In the genomic region with DNA sequence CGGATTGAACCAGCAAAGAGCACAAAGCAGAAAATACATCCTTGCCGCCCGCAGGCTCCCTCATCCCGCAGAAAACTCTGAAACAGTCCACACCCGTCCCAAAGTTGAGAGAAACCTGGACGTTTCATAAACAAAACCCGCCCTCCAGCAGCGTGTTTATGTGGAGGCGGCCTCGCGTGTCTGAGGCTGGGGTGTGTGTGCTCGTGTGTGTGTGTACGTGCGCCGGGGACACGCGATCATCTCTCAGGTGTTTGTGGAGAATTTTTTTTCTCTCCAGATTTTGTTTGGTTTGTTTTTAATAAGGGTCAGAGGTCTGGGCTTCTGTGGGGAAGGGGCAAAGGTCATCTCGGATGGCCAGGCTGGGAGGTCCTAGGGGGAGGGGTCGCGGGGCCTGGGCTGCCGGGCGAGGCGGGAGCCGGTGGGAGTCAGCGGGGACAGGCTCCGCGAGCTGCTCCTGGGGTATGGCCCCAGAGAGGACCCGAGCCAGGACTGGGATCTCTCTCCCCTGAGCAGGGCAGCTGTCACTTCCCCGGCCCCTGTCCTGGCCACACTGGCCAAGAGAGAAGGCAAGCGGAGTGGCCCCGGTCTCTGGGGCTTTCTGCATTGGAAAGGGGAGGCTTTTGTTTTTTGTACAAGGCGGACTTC, we compare ENCODE assay signal across 1 cellular context.
TF ChIP-seq lines count a peak whose summit lies in the region.

No MANE protein-coding gene starts in this region.

TF ChIP-seq in HepG2, 621 proteins besides CTCF, POLR2A, EP300 and RAD21 (continued from another document and continues in another):
- TF ChIP-seq, protein P1, sequence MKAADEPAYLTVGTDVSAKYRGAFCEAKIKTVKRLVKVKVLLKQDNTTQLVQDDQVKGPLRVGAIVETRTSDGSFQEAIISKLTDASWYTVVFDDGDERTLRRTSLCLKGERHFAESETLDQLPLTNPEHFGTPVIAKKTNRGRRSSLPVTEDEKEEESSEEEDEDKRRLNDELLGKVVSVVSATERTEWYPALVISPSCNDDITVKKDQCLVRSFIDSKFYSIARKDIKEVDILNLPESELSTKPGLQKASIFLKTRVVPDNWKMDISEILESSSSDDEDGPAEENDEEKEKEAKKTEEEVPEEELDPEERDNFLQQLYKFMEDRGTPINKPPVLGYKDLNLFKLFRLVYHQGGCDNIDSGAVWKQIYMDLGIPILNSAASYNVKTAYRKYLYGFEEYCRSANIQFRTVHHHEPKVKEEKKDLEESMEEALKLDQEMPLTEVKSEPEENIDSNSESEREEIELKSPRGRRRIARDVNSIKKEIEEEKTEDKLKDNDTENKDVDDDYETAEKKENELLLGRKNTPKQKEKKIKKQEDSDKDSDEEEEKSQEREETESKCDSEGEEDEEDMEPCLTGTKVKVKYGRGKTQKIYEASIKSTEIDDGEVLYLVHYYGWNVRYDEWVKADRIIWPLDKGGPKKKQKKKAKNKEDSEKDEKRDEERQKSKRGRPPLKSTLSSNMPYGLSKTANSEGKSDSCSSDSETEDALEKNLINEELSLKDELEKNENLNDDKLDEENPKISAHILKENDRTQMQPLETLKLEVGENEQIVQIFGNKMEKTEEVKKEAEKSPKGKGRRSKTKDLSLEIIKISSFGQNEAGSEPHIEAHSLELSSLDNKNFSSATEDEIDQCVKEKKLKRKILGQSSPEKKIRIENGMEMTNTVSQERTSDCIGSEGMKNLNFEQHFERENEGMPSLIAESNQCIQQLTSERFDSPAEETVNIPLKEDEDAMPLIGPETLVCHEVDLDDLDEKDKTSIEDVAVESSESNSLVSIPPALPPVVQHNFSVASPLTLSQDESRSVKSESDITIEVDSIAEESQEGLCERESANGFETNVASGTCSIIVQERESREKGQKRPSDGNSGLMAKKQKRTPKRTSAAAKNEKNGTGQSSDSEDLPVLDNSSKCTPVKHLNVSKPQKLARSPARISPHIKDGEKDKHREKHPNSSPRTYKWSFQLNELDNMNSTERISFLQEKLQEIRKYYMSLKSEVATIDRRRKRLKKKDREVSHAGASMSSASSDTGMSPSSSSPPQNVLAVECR (CRISPR knock-in tag; IDR thresholded peaks at IDR 0.05; ENCODE audit: borderline replicate concordance) = peak; percentile 50; the same call in 1 of the 2 replicates
- TF ChIP-seq, protein P2, sequence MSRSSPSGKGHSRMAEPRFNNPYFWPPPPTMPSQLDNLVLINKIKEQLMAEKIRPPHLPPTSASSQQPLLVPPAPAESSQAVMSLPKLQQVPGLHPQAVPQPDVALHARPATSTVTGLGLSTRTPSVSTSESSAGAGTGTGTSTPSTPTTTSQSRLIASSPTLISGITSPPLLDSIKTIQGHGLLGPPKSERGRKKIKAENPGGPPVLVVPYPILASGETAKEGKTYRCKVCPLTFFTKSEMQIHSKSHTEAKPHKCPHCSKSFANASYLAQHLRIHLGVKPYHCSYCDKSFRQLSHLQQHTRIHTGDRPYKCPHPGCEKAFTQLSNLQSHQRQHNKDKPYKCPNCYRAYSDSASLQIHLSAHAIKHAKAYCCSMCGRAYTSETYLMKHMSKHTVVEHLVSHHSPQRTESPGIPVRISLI (CRISPR knock-in tag; IDR thresholded peaks at IDR 0.05; ENCODE audit: borderline replicate concordance) = peak; percentile 95
- TF ChIP-seq ELF1 (CRISPR knock-in tag; IDR thresholded peaks at IDR 0.05) (no peak), ZNF746 (CRISPR knock-in tag; IDR thresholded peaks at IDR 0.05) (peak; percentile 89), MTA1 (CRISPR knock-in tag; IDR thresholded peaks at IDR 0.05; ENCODE audit: borderline replicate concordance) (peak; percentile 94), FOSL1 (CRISPR knock-in tag; IDR thresholded peaks at IDR 0.05; ENCODE audit: borderline replicate concordance) (no peak), ZNF816 (CRISPR knock-in tag; IDR thresholded peaks at IDR 0.05; ENCODE audit: borderline replicate concordance) (peak; percentile 93; the same call in 1 of the 2 replicates), SPEN (CRISPR knock-in tag; IDR thresholded peaks at IDR 0.05; ENCODE audit: low read depth) (peak; percentile 61; the same call in 1 of the 2 replicates), ZNF788 (CRISPR knock-in tag; IDR thresholded peaks at IDR 0.05; ENCODE audit: borderline replicate concordance) (0 out of 2 replicates have a peak, but pooled peaks have one; percentile 48), FOXP1 (IDR thresholded peaks at IDR 0.05) (no peak), FOXP1 (CRISPR knock-in tag; IDR thresholded peaks at IDR 0.05) (peak; percentile 64), ZNF557 (CRISPR knock-in tag; IDR thresholded peaks at IDR 0.05) (no peak), ZNF850 (CRISPR knock-in tag; conservative IDR thresholded peaks at IDR 0.05) (0 out of 2 replicates have a peak, but pooled peaks have one; percentile 73), SP2 (CRISPR knock-in tag; IDR thresholded peaks at IDR 0.05) (no peak), ZNF383 (CRISPR knock-in tag; IDR thresholded peaks at IDR 0.05; ENCODE audit: borderline replicate concordance) (no peak), NFATC3 (CRISPR knock-in tag; IDR thresholded peaks at IDR 0.05) (no peak), ZMYM2 (CRISPR knock-in tag; IDR thresholded peaks at IDR 0.05) (peak; percentile 55; the same call in 1 of the 2 replicates), RAD51 (IDR thresholded peaks at IDR 0.05; ENCODE audit: borderline replicate concordance) (no peak), ZBTB8A (CRISPR knock-in tag; IDR thresholded peaks at IDR 0.05; ENCODE audit: borderline replicate concordance, low read depth) (no peak), GPN1 (CRISPR knock-in tag; IDR thresholded peaks at IDR 0.05; ENCODE audit: borderline replicate concordance) (no peak), EEA1 (CRISPR knock-in tag; IDR thresholded peaks at IDR 0.05; ENCODE audit: borderline replicate concordance) (no peak), SIX1 (CRISPR knock-in tag; IDR thresholded peaks at IDR 0.05; ENCODE audit: borderline replicate concordance) (no peak; the same call in 1 of the 2 replicates), PTBP1 (IDR thresholded peaks at IDR 0.05; ENCODE audit: low read depth, low read length, poor library complexity, severe bottlenecking) (no peak), ETV5 (CRISPR knock-in tag; IDR thresholded peaks at IDR 0.05; ENCODE audit: borderline replicate concordance) (peak; percentile 23; the same call in 1 of the 2 replicates), ZFP36L1 (CRISPR knock-in tag; IDR thresholded peaks at IDR 0.05) (peak; percentile 52; the same call in 1 of the 2 replicates), SMYD3 (CRISPR knock-in tag; IDR thresholded peaks at IDR 0.05) (0 out of 2 replicates have a peak, but pooled peaks have one; percentile 28), ZNF224 (CRISPR knock-in tag; IDR thresholded peaks at IDR 0.05) (peak; percentile 90), BHLHE40 (IDR thresholded peaks at IDR 0.05; ENCODE audit: low read length) (no peak)
- TF ChIP-seq, protein P3, sequence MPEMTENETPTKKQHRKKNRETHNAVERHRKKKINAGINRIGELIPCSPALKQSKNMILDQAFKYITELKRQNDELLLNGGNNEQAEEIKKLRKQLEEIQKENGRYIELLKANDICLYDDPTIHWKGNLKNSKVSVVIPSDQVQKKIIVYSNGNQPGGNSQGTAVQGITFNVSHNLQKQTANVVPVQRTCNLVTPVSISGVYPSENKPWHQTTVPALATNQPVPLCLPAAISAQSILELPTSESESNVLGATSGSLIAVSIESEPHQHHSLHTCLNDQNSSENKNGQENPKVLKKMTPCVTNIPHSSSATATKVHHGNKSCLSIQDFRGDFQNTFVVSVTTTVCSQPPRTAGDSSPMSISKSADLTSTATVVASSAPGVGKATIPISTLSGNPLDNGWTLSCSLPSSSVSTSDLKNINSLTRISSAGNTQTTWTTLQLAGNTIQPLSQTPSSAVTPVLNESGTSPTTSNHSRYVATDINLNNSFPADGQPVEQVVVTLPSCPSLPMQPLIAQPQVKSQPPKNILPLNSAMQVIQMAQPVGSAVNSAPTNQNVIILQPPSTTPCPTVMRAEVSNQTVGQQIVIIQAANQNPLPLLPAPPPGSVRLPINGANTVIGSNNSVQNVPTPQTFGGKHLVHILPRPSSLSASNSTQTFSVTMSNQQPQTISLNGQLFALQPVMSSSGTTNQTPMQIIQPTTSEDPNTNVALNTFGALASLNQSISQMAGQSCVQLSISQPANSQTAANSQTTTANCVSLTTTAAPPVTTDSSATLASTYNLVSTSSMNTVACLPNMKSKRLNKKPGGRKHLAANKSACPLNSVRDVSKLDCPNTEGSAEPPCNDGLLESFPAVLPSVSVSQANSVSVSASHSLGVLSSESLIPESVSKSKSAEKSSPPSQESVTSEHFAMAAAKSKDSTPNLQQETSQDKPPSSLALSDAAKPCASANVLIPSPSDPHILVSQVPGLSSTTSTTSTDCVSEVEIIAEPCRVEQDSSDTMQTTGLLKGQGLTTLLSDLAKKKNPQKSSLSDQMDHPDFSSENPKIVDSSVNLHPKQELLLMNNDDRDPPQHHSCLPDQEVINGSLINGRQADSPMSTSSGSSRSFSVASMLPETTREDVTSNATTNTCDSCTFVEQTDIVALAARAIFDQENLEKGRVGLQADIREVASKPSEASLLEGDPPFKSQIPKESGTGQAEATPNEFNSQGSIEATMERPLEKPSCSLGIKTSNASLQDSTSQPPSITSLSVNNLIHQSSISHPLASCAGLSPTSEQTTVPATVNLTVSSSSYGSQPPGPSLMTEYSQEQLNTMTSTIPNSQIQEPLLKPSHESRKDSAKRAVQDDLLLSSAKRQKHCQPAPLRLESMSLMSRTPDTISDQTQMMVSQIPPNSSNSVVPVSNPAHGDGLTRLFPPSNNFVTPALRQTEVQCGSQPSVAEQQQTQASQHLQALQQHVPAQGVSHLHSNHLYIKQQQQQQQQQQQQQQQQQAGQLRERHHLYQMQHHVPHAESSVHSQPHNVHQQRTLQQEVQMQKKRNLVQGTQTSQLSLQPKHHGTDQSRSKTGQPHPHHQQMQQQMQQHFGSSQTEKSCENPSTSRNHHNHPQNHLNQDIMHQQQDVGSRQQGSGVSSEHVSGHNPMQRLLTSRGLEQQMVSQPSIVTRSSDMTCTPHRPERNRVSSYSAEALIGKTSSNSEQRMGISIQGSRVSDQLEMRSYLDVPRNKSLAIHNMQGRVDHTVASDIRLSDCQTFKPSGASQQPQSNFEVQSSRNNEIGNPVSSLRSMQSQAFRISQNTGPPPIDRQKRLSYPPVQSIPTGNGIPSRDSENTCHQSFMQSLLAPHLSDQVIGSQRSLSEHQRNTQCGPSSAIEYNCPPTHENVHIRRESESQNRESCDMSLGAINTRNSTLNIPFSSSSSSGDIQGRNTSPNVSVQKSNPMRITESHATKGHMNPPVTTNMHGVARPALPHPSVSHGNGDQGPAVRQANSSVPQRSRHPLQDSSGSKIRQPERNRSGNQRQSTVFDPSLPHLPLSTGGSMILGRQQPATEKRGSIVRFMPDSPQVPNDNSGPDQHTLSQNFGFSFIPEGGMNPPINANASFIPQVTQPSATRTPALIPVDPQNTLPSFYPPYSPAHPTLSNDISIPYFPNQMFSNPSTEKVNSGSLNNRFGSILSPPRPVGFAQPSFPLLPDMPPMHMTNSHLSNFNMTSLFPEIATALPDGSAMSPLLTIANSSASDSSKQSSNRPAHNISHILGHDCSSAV (CRISPR knock-in tag; IDR thresholded peaks at IDR 0.05; ENCODE audit: borderline replicate concordance) = no peak
- TF ChIP-seq, protein P4, sequence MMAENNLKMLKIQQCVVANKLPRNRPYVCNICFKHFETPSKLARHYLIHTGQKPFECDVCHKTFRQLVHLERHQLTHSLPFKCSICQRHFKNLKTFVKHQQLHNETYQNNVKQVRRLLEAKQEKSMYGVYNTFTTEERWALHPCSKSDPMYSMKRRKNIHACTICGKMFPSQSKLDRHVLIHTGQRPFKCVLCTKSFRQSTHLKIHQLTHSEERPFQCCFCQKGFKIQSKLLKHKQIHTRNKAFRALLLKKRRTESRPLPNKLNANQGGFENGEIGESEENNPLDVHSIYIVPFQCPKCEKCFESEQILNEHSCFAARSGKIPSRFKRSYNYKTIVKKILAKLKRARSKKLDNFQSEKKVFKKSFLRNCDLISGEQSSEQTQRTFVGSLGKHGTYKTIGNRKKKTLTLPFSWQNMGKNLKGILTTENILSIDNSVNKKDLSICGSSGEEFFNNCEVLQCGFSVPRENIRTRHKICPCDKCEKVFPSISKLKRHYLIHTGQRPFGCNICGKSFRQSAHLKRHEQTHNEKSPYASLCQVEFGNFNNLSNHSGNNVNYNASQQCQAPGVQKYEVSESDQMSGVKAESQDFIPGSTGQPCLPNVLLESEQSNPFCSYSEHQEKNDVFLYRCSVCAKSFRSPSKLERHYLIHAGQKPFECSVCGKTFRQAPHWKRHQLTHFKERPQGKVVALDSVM (CRISPR knock-in tag; IDR thresholded peaks at IDR 0.05) = peak; percentile 47; the same call in 1 of the 2 replicates
- TF ChIP-seq, protein P5, sequence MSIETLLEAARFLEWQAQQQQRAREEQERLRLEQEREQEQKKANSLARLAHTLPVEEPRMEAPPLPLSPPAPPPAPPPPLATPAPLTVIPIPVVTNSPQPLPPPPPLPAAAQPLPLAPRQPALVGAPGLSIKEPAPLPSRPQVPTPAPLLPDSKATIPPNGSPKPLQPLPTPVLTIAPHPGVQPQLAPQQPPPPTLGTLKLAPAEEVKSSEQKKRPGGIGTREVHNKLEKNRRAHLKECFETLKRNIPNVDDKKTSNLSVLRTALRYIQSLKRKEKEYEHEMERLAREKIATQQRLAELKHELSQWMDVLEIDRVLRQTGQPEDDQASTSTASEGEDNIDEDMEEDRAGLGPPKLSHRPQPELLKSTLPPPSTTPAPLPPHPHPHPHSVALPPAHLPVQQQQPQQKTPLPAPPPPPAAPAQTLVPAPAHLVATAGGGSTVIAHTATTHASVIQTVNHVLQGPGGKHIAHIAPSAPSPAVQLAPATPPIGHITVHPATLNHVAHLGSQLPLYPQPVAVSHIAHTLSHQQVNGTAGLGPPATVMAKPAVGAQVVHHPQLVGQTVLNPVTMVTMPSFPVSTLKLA (IDR thresholded peaks at IDR 0.05) = no peak
- TF ChIP-seq, protein P6, sequence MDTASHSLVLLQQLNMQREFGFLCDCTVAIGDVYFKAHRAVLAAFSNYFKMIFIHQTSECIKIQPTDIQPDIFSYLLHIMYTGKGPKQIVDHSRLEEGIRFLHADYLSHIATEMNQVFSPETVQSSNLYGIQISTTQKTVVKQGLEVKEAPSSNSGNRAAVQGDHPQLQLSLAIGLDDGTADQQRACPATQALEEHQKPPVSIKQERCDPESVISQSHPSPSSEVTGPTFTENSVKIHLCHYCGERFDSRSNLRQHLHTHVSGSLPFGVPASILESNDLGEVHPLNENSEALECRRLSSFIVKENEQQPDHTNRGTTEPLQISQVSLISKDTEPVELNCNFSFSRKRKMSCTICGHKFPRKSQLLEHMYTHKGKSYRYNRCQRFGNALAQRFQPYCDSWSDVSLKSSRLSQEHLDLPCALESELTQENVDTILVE (CRISPR knock-in tag; IDR thresholded peaks at IDR 0.05) = peak; percentile 56; the same call in 1 of the 2 replicates
